9 cellular contexts compared by ENCODE assay signal in the genomic region with DNA sequence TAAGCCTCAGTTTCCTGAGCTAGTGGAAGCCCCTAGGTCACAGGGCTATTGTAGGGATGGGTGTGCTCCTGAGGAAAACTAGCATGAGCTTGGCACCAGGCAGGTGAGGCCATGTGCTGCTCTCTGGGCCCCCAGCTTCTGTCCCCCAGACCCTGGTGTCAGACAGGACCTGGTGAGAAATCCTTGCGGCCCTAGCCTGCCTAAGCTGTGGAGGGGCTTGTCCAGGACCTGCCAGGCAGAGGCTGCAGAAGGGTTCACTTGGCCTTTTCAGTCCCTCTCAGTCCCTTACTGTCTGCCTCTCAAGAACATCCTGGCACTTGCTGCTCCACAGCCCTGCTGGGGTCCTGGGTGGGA. TPM values are rescaled to one million over a fixed set of nuclear protein-coding genes. Genes with fewer than 3 reads are reported as not detected.
A peak's percentile ranks its signal among the peaks of the same experiment; 100 is the strongest.
DNase-seq lines count a peak whose midpoint lies in the region; ATAC-seq and TF ChIP-seq lines count a peak whose summit lies in the region.
"Had no signal": no experiment of that assay in that cellular context is flagged by ENCODE, and none has a peak within 500 bp of the region (broad histone marks: within the 10 kb centered on the region; RNA-seq: fewer than 3 reads in every experiment).

No MANE protein-coding gene starts in this region.

- intact Hi-C loops in activated B cell treated with CpG ODN at 0.5 μM for 24 hours (cut with micrococcal nuclease) (loop anchor here (2.0 kb wide), 1 partner anchor 61 kb away; no protein-coding TSS in a partner anchor), spleen (cut with DNase I; ENCODE audit: low total_unique reads) (no loop called here)

- no peak overlapping the region for H3K4me3 ChIP-seq in spleen

- POLR2A ChIA-PET in activated B cell treated with CpG ODN at 0.5 μM for 24 hours (lab: Charles Lee) = interaction anchor here (0.6 to 13.0 kb wide), 7 partner anchors 9 to 55 kb away, joined by 3 to 344 read pairs (median 9); partner anchors contain the start of gene ZFP36L2

- peaks cover 44% of the 10 kb centered on the region for H3K4me1 Mint-ChIP-seq in T-helper 2 cell treated with Interferon-gamma antibody and Interleukin-4, amounts not matched to agents 5 μg/mL and 100 μg/mL, for 36 hours (ENCODE audit: low read depth)
- H3K4me1 Mint-ChIP-seq in activated B cell treated with CpG ODN at 0.5 μM for 24 hours = peaks cover 70% of the 10 kb centered on the region
- H3K4me1 Mint-ChIP-seq in immature natural killer cell = peaks cover 57 to 64% of the 10 kb centered on the region in 2 donors

- peak overlapping the region; percentile 95 for H3K27ac Mint-ChIP-seq in T-helper 2 cell treated with Interferon-gamma antibody and Interleukin-4, amounts not matched to agents 5 μg/mL and 100 μg/mL, for 36 hours
- H3K27ac Mint-ChIP-seq in activated B cell treated with CpG ODN at 0.5 μM for 24 hours = peak overlapping the region; percentile 98
- H3K27ac Mint-ChIP-seq in immature natural killer cell = peak overlapping the region; percentile 98 to 100 (median 99)

- 83 to 100% (median 87%) methylated on average over 1 of the region's 1 CpG for WGBS in spleen, 5 donors

- CTCF ChIA-PET in activated B cell treated with CpG ODN at 0.5 μM for 24 hours (lab: Charles Lee) = interaction anchor here (0.9 to 6.1 kb wide), 3 partner anchors 41 to 60 kb away, joined by 5 to 37 read pairs (median 32); partner anchors contain the start of gene ZFP36L2

- H3K4me1 ChIP-seq in spleen = peaks cover 33 to 89% (median 54%) of the 10 kb centered on the region in 6 donors

- H3K27ac ChIP-seq in spleen = peak overlapping the region; percentile 48 to 95 (median 85)

- no peaks in the 10 kb centered on the region for H3K36me3 ChIP-seq in spleen

- TF ChIP-seq POLR2A in spleen (IDR thresholded peaks at IDR 0.05) = no peak

- no peaks in the 10 kb centered on the region for H3K27me3 ChIP-seq in spleen (replicated peaks in 1 of 7)

- no peak for DNase-seq in T-helper 2 cell treated with Interferon-gamma antibody and Interleukin-4, amounts not matched to agents 5 μg/mL and 100 μg/mL, for 36 hours (ENCODE audit: low spot score)
- DNase-seq in T-helper 2 cell (no peak), activated B cell treated with CpG ODN at 0.5 μM for 24 hours (no peak), immature natural killer cell (no peak), spleen (no peak), iPS-NIHi7 (ENCODE audit: extremely low spot score) (no peak), DMS 273 treated with DMSO at 0.1 percent for 48 hours (lab: John Stamatoyannopoulos, UW) (no peak)
- DNase-seq: activated effector memory CD4-positive, alpha-beta T cell treated with Interleukin-2 at 50 U/mL for 16 hours had no signal

- H3K9me3 ChIP-seq in spleen = no peaks in the 10 kb centered on the region

- H3K27me3 Mint-ChIP-seq in T-helper 2 cell treated with Interferon-gamma antibody and Interleukin-4, amounts not matched to agents 5 μg/mL and 100 μg/mL, for 36 hours (ENCODE audit: low read depth) = no peaks in the 10 kb centered on the region
- no peaks in the 10 kb centered on the region for H3K27me3 Mint-ChIP-seq in activated B cell treated with CpG ODN at 0.5 μM for 24 hours
- peaks cover 9 to 22% (median 12%) of the 10 kb centered on the region in 3 donors for H3K27me3 Mint-ChIP-seq in immature natural killer cell (ENCODE audit: low read depth in 3 of 3)

- TF ChIP-seq CTCF in activated B cell treated with CpG ODN at 0.5 μM for 24 hours (IDR thresholded peaks at IDR 0.05) = no peak
- no peak for TF ChIP-seq CTCF in spleen (IDR thresholded peaks at IDR 0.05 in 8 of 11, conservative IDR thresholded peaks at IDR 0.05 in 3 of 11)

- ATAC-seq in activated B cell treated with CpG ODN at 0.5 μM for 24 hours (ENCODE audit: low read depth) = no peak
- ATAC-seq in HG02840 (IDR thresholded peaks at IDR 0.05; ENCODE audit: low FRiP score, unreplicated experiment) = no peak

- H3K4me3 Mint-ChIP-seq in T-helper 2 cell treated with Interferon-gamma antibody and Interleukin-4, amounts not matched to agents 5 μg/mL and 100 μg/mL, for 36 hours = peak overlapping the region; percentile 51
- H3K4me3 Mint-ChIP-seq in activated B cell treated with CpG ODN at 0.5 μM for 24 hours = no peak overlapping the region
- H3K4me3 Mint-ChIP-seq in immature natural killer cell = peak overlapping the region in 4 of 5 donors; percentile 72 to 92 (median 81)

- no peaks in the 10 kb centered on the region for H3K36me3 Mint-ChIP-seq in T-helper 2 cell treated with Interferon-gamma antibody and Interleukin-4, amounts not matched to agents 5 μg/mL and 100 μg/mL, for 36 hours (ENCODE audit: low read depth)
- H3K36me3 Mint-ChIP-seq in activated B cell treated with CpG ODN at 0.5 μM for 24 hours (ENCODE audit: low read depth) (no peaks in the 10 kb centered on the region), immature natural killer cell (no peaks in the 10 kb centered on the region)

- no peaks in the 10 kb centered on the region for H3K9me3 Mint-ChIP-seq in T-helper 2 cell treated with Interferon-gamma antibody and Interleukin-4, amounts not matched to agents 5 μg/mL and 100 μg/mL, for 36 hours
- H3K9me3 Mint-ChIP-seq in activated B cell treated with CpG ODN at 0.5 μM for 24 hours (no peaks in the 10 kb centered on the region), immature natural killer cell (no peaks in the 10 kb centered on the region)

RNA-seq across cellular contexts. Expression of gene ZFP36L2, which starts 58.4 kb away (rescaled TPM):
- total RNA-seq in activated B cell treated with CpG ODN at 0.5 μM for 24 hours = 56.7 and 62.1 TPM in 2 replicates
- 100 to 1,000 TPM; 166 to 431 (median 274) TPM for polyA plus RNA-seq in immature natural killer cell
- 100 to 1,000 TPM; 118 to 223 (median 131) TPM for total RNA-seq in spleen
- 100 to 1,000 TPM in 1 of 3 donors, 10 to 100 TPM in 2; 72.4 to 115 (median 91.0) TPM for polyA plus RNA-seq in spleen
